ENCODE assay signal across 8 cellular contexts in the genomic region with DNA sequence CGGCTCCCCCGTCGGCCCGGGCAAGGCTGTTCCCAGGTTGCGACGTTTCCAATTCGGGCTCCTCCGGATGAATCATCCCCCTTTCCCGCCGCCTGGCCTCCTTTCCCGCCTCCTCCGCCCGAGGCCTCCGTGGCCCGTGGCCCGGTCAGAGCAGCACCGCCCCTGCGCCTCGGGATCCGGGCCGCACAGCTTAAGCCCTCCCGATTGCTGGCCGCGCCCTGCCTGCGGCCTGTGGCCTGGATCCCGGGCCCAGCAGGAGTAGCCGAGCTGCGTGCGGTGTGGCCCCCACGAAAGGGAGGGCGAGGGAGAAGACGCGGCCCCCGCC. TPM values are rescaled to one million over a fixed set of nuclear protein-coding genes. Genes with fewer than 3 reads are reported as not detected.
A peak's percentile ranks its signal among the peaks of the same experiment; 100 is the strongest.
DNase-seq lines count a peak whose midpoint lies in the region; ATAC-seq and TF ChIP-seq lines count a peak whose summit lies in the region.

No MANE protein-coding gene starts in this region.

- peak overlapping the region; percentile 70 for H3K4me3 Mint-ChIP-seq in activated B cell treated with CpG ODN at 0.5 μM for 24 hours

- peak overlapping the region; percentile 85 for H3K18ac ChIP-seq in trophoblast cell (ENCODE audit: low read length)

- peak overlapping the region; percentile 10 for H2BK12ac ChIP-seq in trophoblast cell (ENCODE audit: low read length)

- peak; percentile 72 for DNase-seq in ELF-1 (ENCODE audit: low read depth, low spot score)
- peak; percentile 26 for DNase-seq in activated B cell treated with CpG ODN at 0.5 μM for 24 hours
- peak; percentile 37 for DNase-seq in foreskin melanocyte
- DNase-seq in trophoblast cell = peak; percentile 71 to 74
- DNase-seq in mucosa of gallbladder (ENCODE audit: low spot score) = no peak
- DNase-seq in WERI-Rb-1 = no peak

- peaks cover 19% of the 10 kb centered on the region for H3K4me1 Mint-ChIP-seq in activated B cell treated with CpG ODN at 0.5 μM for 24 hours

- H4K8ac ChIP-seq in trophoblast cell (ENCODE audit: low read depth, low read length) = peak overlapping the region; percentile 33

- no peak overlapping the region for H3K23ac ChIP-seq in trophoblast cell (ENCODE audit: low read length)

- H2BK5ac ChIP-seq in trophoblast cell (ENCODE audit: low read depth, low read length, poor library complexity) = peak overlapping the region; percentile 11

- POLR2A ChIA-PET in activated B cell treated with CpG ODN at 0.5 μM for 24 hours (lab: Charles Lee) = interaction anchor here (1.1 kb wide), 1 partner anchor 59 kb away, joined by 4 read pairs; the partner anchor contains the start of gene SRSF4

- intact Hi-C loops in activated B cell treated with CpG ODN at 0.5 μM for 24 hours (cut with micrococcal nuclease) = no loop called here

- H3K14ac ChIP-seq in trophoblast cell (ENCODE audit: low read length) = peak overlapping the region; percentile 58

- CTCF ChIA-PET in activated B cell treated with CpG ODN at 0.5 μM for 24 hours (lab: Charles Lee) = no interaction called here

- TF ChIP-seq CTCF in activated B cell treated with CpG ODN at 0.5 μM for 24 hours (IDR thresholded peaks at IDR 0.05) (no peak), WERI-Rb-1 (IDR thresholded peaks at IDR 0.05; ENCODE audit: low read depth, low read length) (no peak)

- peak overlapping the region; percentile 32 for H3K4ac ChIP-seq in trophoblast cell (ENCODE audit: low read depth, low read length)

- peak overlapping the region; percentile 93 for H3K4me2 ChIP-seq in trophoblast cell (ENCODE audit: low read length)

- H3K9ac ChIP-seq in trophoblast cell (ENCODE audit: low read length) = peak overlapping the region; percentile 78

- H3K9me3 Mint-ChIP-seq in activated B cell treated with CpG ODN at 0.5 μM for 24 hours = no peaks in the 10 kb centered on the region

- peak overlapping the region; percentile 59 for H2AFZ ChIP-seq in trophoblast cell (ENCODE audit: insufficient read depth, low read length, poor library complexity)

- ATAC-seq in activated B cell treated with CpG ODN at 0.5 μM for 24 hours (ENCODE audit: low read depth) = no peak
- ATAC-seq in GM19452 (IDR thresholded peaks at IDR 0.05; ENCODE audit: unreplicated experiment) = no peak
- ATAC-seq in GM19035 (IDR thresholded peaks at IDR 0.05; ENCODE audit: unreplicated experiment) = no peak

- H2AK5ac ChIP-seq in trophoblast cell (ENCODE audit: low read length) = peak overlapping the region; percentile 48

- no CpG with 5 or more reads among the region's 34 CpGs for WGBS in trophoblast cell (ENCODE audit: extremely low coverage, insufficient coverage, insufficient read length)

- H4K91ac ChIP-seq in trophoblast cell (ENCODE audit: low read depth, low read length) = peak overlapping the region; percentile 72

- no peaks in the 10 kb centered on the region for H3K9me3 ChIP-seq in trophoblast cell (ENCODE audit: insufficient read depth, low read depth, low read length)
- no peaks in the 10 kb centered on the region for H3K9me3 ChIP-seq in WERI-Rb-1 (ENCODE audit: severe bottlenecking)

- H3K27me3 ChIP-seq in trophoblast cell (ENCODE audit: insufficient read depth, low read length) (peaks cover 8% of the 10 kb centered on the region), WERI-Rb-1 (ENCODE audit: insufficient read depth, low read depth, severe bottlenecking) (peaks cover 25% of the 10 kb centered on the region)

- peak overlapping the region; percentile 30 for H3K27ac ChIP-seq in trophoblast cell (ENCODE audit: low read depth, low read length)
- no peak overlapping the region for H3K27ac ChIP-seq in WERI-Rb-1

- H3K79me2 ChIP-seq in trophoblast cell (ENCODE audit: control insufficient read depth, insufficient read depth, low read length, poor library complexity) = peaks cover 20% of the 10 kb centered on the region

- H3K4me1 ChIP-seq in trophoblast cell (ENCODE audit: control insufficient read depth in 1 of 2, insufficient read depth in 2 of 2, low read length in 2 of 2) = peaks cover 5% of the 10 kb centered on the region in 2 experiments

- H3K36me3 ChIP-seq in trophoblast cell (ENCODE audit: control insufficient read depth in 1 of 2, insufficient read depth in 2 of 2, low read length in 2 of 2) (peaks cover 14 to 16% of the 10 kb centered on the region in 2 experiments), WERI-Rb-1 (peaks cover 12% of the 10 kb centered on the region)

- H3K4me3 ChIP-seq in trophoblast cell (ENCODE audit: low read depth, low read length) = peak overlapping the region; percentile 80
- H3K4me3 ChIP-seq in WERI-Rb-1 (ENCODE audit: low read depth, low read length) = no peak overlapping the region

- H3K27ac Mint-ChIP-seq in activated B cell treated with CpG ODN at 0.5 μM for 24 hours = no peak overlapping the region

- peaks cover 28% of the 10 kb centered on the region for H3K79me1 ChIP-seq in trophoblast cell (ENCODE audit: low read length)

- H3K36me3 Mint-ChIP-seq in activated B cell treated with CpG ODN at 0.5 μM for 24 hours (ENCODE audit: low read depth) = peaks cover 20% of the 10 kb centered on the region

- peaks cover 10% of the 10 kb centered on the region for H3K27me3 Mint-ChIP-seq in activated B cell treated with CpG ODN at 0.5 μM for 24 hours

- peak overlapping the region; percentile 65 for H4K12ac ChIP-seq in trophoblast cell (ENCODE audit: low read depth, low read length)

- H2BK120ac ChIP-seq in trophoblast cell (ENCODE audit: insufficient read depth, low read length, poor library complexity) = peak overlapping the region; percentile 34

RNA-seq across cellular contexts. Expression of gene TMEM200B, which starts 1.1 kb away (rescaled TPM):
- not detected in 2 replicates for total RNA-seq in activated B cell treated with CpG ODN at 0.5 μM for 24 hours
- 11.1 and 11.8 TPM in 2 replicates for polyA plus RNA-seq in trophoblast cell (2013)
- total RNA-seq in mucosa of gallbladder = 8.5 TPM

RNA-seq across cellular contexts. Expression of gene SRSF4, which starts 59.1 kb away (rescaled TPM):
- total RNA-seq in activated B cell treated with CpG ODN at 0.5 μM for 24 hours (80.3 and 92.6 TPM in 2 replicates), mucosa of gallbladder (78.0 TPM)
- polyA plus RNA-seq in trophoblast cell (2013) = 84.2 and 87.4 TPM in 2 replicates

Comparison
In these comparisons a context has a peak if more than half of its experiments do, and no peak if none do; other contexts are left out.
1. DNase-seq: peak in ELF-1 (single experiment), activated B cell treated with CpG ODN at 0.5 μM for 24 hours (single experiment), foreskin melanocyte (single experiment) and trophoblast cell (2 of 2); none in mucosa of gallbladder (single experiment) and WERI-Rb-1 (single experiment).